Comparison of ENCODE assay signal across 8 cellular contexts in the genomic region with DNA sequence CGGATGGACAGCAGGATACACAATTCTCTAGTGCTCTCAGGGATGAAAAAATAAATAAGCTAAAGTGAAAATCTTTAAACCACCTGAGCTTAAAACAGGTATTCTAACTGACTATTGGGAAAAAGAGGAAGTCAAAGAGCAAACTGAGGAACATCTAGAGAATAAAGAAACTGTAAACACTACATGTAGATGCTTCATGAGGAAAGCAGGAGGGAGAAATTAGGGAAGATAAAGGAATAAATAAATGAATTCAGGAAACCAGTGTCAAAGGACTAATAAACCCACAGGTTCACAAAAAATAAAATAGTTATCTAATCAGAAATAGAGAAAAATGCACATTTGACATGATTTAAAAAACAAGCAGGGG. TPM values are rescaled to one million over a fixed set of nuclear protein-coding genes. Genes with fewer than 3 reads are reported as not detected.
DNase-seq lines count a peak whose midpoint lies in the region; ATAC-seq and TF ChIP-seq lines count a peak whose summit lies in the region.

No MANE protein-coding gene starts in this region.

- POLR2A ChIA-PET in SK-N-SH (lab: Yijun Ruan, JAX): interaction anchor here (1.4 kb wide), 1 partner anchor 8 kb away, joined by 5 read pairs; no protein-coding TSS in a partner anchor

- H3K27ac ChIP-seq in SK-N-SH (ENCODE audit: low read depth in 2 of 2, low read length in 1 of 2) (peak overlapping the region; percentile 44 to 73), RWPE2 (ENCODE audit: poor library complexity, severe bottlenecking) (peak overlapping the region; percentile 54), gastroesophageal sphincter (peak overlapping the region; percentile 78 to 96 (median 90)), stomach smooth muscle (ENCODE audit: low read length) (peak overlapping the region; percentile 80)

- peak overlapping the region; percentile 89 for H2AFZ ChIP-seq in SK-N-SH (ENCODE audit: low read depth)

- TF ChIP-seq EP300 in SK-N-SH (IDR thresholded peaks at IDR 0.05; ENCODE audit: borderline replicate concordance in 1 of 2, low read depth in 1 of 2, low read length in 1 of 2): 0 out of 4 replicates have a peak, but pooled peaks of 1 of the 2 experiments have one; percentile 1
- no peak for TF ChIP-seq EP300 in gastroesophageal sphincter (IDR thresholded peaks at IDR 0.05)

- H3K9ac ChIP-seq in SK-N-SH (peak overlapping the region; percentile 45; the same call in 1 of the 2 replicates), stomach smooth muscle (ENCODE audit: low read length in 2 of 2) (peak overlapping the region; percentile 55 to 92)

- no peaks in the 10 kb centered on the region for H4K20me1 ChIP-seq in SK-N-SH (ENCODE audit: insufficient read depth)

- peak overlapping the region; percentile 74 for H3K4me2 ChIP-seq in SK-N-SH

- H3K36me3 ChIP-seq in SK-N-SH (replicated peaks in 1 of 2; ENCODE audit: control insufficient read depth in 1 of 2, insufficient read depth in 2 of 2, low read length in 1 of 2) (peaks cover 0 to 3% of the 10 kb centered on the region in 2 experiments), RWPE2 (ENCODE audit: low read depth) (no peaks in the 10 kb centered on the region), gastroesophageal sphincter (no peaks in the 10 kb centered on the region), stomach smooth muscle (ENCODE audit: control insufficient read depth in 2 of 2, insufficient read depth in 2 of 2, low read length in 2 of 2) (no peaks in the 10 kb centered on the region)

- TF ChIP-seq POLR2A in gastroesophageal sphincter (IDR thresholded peaks at IDR 0.05): no peak

- peaks cover 3 to 13% of the 10 kb centered on the region in 2 experiments; a peak in 2 of 4 replicates for H3K4me1 ChIP-seq in SK-N-SH (ENCODE audit: control insufficient read depth in 1 of 2, insufficient read depth in 2 of 2, low read depth in 1 of 2, low read length in 1 of 2)
- peaks cover 9% of the 10 kb centered on the region for H3K4me1 ChIP-seq in RWPE2 (ENCODE audit: insufficient read depth, poor library complexity, severe bottlenecking)
- peaks cover 0 to 25% (median 8%) of the 10 kb centered on the region in 3 donors for H3K4me1 ChIP-seq in gastroesophageal sphincter
- peaks cover 16% of the 10 kb centered on the region for H3K4me1 ChIP-seq in stomach smooth muscle (ENCODE audit: control insufficient read depth, insufficient read depth, low read length)

- H3K9me2 ChIP-seq in SK-N-SH: no peaks in the 10 kb centered on the region

- H3K4me3 ChIP-seq in SK-N-SH (ENCODE audit: low read depth in 2 of 2, low read length in 1 of 2) (peak overlapping the region; percentile 96), RWPE2 (ENCODE audit: severe bottlenecking) (no peak overlapping the region), gastroesophageal sphincter (peak overlapping the region in 1 of 2 donors; percentile 93), stomach smooth muscle (ENCODE audit: low read length in 2 of 2) (peak overlapping the region; percentile 95 to 97)

- WGBS in SK-N-SH (ENCODE audit: low lambda C conversion rate): 4% methylated on average over 1 of the region's 1 CpG
- WGBS in gastroesophageal sphincter (ENCODE audit: low coverage in 1 of 2), 2 donors: 0% methylated on average over 1 of the region's 1 CpG; no CpG with 5 or more reads in 1 of the 2 donors

- ATAC-seq in SK-N-SH treated with all-trans-retinoic acid at 6 μM for 48 hours (no peak), RWPE2 (ENCODE audit: low read depth) (no peak), gastroesophageal sphincter (no peak), GM21717 (IDR thresholded peaks at IDR 0.05; ENCODE audit: unreplicated experiment) (no peak)

- peaks cover 10% of the 10 kb centered on the region; the same call in 1 of the 2 replicates for H3K79me2 ChIP-seq in SK-N-SH (ENCODE audit: insufficient read depth)

- peaks cover 11% of the 10 kb centered on the region for H3F3A ChIP-seq in SK-N-SH (replicated peaks; ENCODE audit: insufficient read depth)

- TF ChIP-seq CTCF in SK-N-SH (IDR thresholded peaks at IDR 0.05): no peak
- TF ChIP-seq CTCF in RWPE2 (IDR thresholded peaks at IDR 0.05; ENCODE audit: poor library complexity, severe bottlenecking): no peak
- TF ChIP-seq CTCF in gastroesophageal sphincter (IDR thresholded peaks at IDR 0.05): no peak

- no peak for TF ChIP-seq RAD21 in SK-N-SH (IDR thresholded peaks at IDR 0.05; ENCODE audit: low read length)

- H3K27me3 ChIP-seq in SK-N-SH (ENCODE audit: insufficient read depth): no peaks in the 10 kb centered on the region
- H3K27me3 ChIP-seq in RWPE2 (ENCODE audit: insufficient read depth, poor library complexity, severe bottlenecking): no peaks in the 10 kb centered on the region
- H3K27me3 ChIP-seq in gastroesophageal sphincter: no peaks in the 10 kb centered on the region
- no peaks in the 10 kb centered on the region for H3K27me3 ChIP-seq in stomach smooth muscle (ENCODE audit: control insufficient read depth in 1 of 2, insufficient read depth in 2 of 2, low read length in 2 of 2)

- DNase-seq in SK-N-SH: no peak
- no peak for DNase-seq in RWPE2 (ENCODE audit: low spot score)
- DNase-seq in SW480 (ENCODE audit: low spot score): no peak
- no peak for DNase-seq in DMS53 treated with DMSO at 0.1 percent for 48 hours (lab: John Stamatoyannopoulos, UW; ENCODE audit: unreplicated experiment)

- CTCF ChIA-PET in SK-N-SH (lab: Yijun Ruan, JAX): interaction anchor here (1.2 to 5.5 kb wide), 2 partner anchors 8 to 14 kb away, joined by 4 to 34 read pairs; no protein-coding TSS in a partner anchor

- H3K9me3 ChIP-seq in SK-N-SH: no peaks in the 10 kb centered on the region
- no peaks in the 10 kb centered on the region for H3K9me3 ChIP-seq in RWPE2 (ENCODE audit: severe bottlenecking)
- no peaks in the 10 kb centered on the region for H3K9me3 ChIP-seq in gastroesophageal sphincter
- H3K9me3 ChIP-seq in stomach smooth muscle (ENCODE audit: control insufficient read depth in 2 of 2, low read length in 2 of 2): no peaks in the 10 kb centered on the region

TF ChIP-seq in SK-N-SH, 30 proteins besides CTCF, POLR2A, EP300 and RAD21:
- TF ChIP-seq FOXJ3 (CRISPR knock-in tag; IDR thresholded peaks at IDR 0.05) (no peak), ELF1 (IDR thresholded peaks at IDR 0.05) (no peak), JUND (IDR thresholded peaks at IDR 0.05) (no peak), TCF12 (IDR thresholded peaks at IDR 0.05) (no peak), YY1 (IDR thresholded peaks at IDR 0.05; ENCODE audit: low read depth) (no peak), RXRA (IDR thresholded peaks at IDR 0.05; ENCODE audit: borderline replicate concordance, low read depth) (no peak)
- TF ChIP-seq, protein P1, sequence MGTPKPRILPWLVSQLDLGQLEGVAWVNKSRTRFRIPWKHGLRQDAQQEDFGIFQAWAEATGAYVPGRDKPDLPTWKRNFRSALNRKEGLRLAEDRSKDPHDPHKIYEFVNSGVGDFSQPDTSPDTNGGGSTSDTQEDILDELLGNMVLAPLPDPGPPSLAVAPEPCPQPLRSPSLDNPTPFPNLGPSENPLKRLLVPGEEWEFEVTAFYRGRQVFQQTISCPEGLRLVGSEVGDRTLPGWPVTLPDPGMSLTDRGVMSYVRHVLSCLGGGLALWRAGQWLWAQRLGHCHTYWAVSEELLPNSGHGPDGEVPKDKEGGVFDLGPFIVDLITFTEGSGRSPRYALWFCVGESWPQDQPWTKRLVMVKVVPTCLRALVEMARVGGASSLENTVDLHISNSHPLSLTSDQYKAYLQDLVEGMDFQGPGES (IDR thresholded peaks at IDR 0.05; ENCODE audit: low read depth, low read length): no peak
TF ChIP-seq in SK-N-SH: peak in this region for 0.

TF ChIP-seq in SK-N-SH treated with all-trans-retinoic acid at 6 μM for 48 hours, 23 proteins besides CTCF, POLR2A, EP300 and RAD21:
- TF ChIP-seq BACH2 (CRISPR knock-in tag; IDR thresholded peaks at IDR 0.05; ENCODE audit: borderline replicate concordance): no peak
- no peak for TF ChIP-seq PPARA (CRISPR knock-in tag; IDR thresholded peaks at IDR 0.05; ENCODE audit: borderline replicate concordance)
- TF ChIP-seq ZFP3 (CRISPR knock-in tag; IDR thresholded peaks at IDR 0.05): no peak
- TF ChIP-seq ARNTL (CRISPR knock-in tag; IDR thresholded peaks at IDR 0.05; ENCODE audit: borderline replicate concordance, low read depth): no peak
- TF ChIP-seq, protein P2, sequence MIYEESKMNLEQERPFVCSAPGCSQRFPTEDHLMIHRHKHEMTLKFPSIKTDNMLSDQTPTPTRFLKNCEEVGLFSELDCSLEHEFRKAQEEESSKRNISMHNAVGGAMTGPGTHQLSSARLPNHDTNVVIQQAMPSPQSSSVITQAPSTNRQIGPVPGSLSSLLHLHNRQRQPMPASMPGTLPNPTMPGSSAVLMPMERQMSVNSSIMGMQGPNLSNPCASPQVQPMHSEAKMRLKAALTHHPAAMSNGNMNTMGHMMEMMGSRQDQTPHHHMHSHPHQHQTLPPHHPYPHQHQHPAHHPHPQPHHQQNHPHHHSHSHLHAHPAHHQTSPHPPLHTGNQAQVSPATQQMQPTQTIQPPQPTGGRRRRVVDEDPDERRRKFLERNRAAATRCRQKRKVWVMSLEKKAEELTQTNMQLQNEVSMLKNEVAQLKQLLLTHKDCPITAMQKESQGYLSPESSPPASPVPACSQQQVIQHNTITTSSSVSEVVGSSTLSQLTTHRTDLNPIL (CRISPR knock-in tag; IDR thresholded peaks at IDR 0.05; ENCODE audit: low read depth): no peak
- no peak for TF ChIP-seq TCF4 (CRISPR knock-in tag; IDR thresholded peaks at IDR 0.05; ENCODE audit: borderline replicate concordance)
- no peak for TF ChIP-seq GLIS3 (CRISPR knock-in tag; IDR thresholded peaks at IDR 0.05)
- no peak for TF ChIP-seq ZFP30 (CRISPR knock-in tag; IDR thresholded peaks at IDR 0.05)
- TF ChIP-seq, protein P3, sequence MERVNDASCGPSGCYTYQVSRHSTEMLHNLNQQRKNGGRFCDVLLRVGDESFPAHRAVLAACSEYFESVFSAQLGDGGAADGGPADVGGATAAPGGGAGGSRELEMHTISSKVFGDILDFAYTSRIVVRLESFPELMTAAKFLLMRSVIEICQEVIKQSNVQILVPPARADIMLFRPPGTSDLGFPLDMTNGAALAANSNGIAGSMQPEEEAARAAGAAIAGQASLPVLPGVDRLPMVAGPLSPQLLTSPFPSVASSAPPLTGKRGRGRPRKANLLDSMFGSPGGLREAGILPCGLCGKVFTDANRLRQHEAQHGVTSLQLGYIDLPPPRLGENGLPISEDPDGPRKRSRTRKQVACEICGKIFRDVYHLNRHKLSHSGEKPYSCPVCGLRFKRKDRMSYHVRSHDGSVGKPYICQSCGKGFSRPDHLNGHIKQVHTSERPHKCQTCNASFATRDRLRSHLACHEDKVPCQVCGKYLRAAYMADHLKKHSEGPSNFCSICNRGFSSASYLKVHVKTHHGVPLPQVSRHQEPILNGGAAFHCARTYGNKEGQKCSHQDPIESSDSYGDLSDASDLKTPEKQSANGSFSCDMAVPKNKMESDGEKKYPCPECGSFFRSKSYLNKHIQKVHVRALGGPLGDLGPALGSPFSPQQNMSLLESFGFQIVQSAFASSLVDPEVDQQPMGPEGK (CRISPR knock-in tag; IDR thresholded peaks at IDR 0.05; ENCODE audit: borderline replicate concordance): no peak
TF ChIP-seq in SK-N-SH treated with all-trans-retinoic acid at 6 μM for 48 hours: peak in this region for 0.

RNA-seq across cellular contexts. Expression of a gene that starts 0.5 kb away (rescaled TPM):
- 15.4 and 19.4 TPM in 2 replicates for polyA plus RNA-seq in SK-N-SH (2012; rRNA removed)
- polyA plus RNA-seq in SK-N-SH (2012; cell fraction: cytosol; rRNA removed): 17.6 and 18.1 TPM in 2 replicates
- polyA plus RNA-seq in SK-N-SH (2012; cell fraction: nucleus; rRNA removed): 12.9 and 19.6 TPM in 2 replicates
- total RNA-seq in gastroesophageal sphincter: 10 to 100 TPM; 32.2 to 44.4 (median 33.0) TPM
